8 cellular contexts compared by ENCODE assay signal in the genomic region with DNA sequence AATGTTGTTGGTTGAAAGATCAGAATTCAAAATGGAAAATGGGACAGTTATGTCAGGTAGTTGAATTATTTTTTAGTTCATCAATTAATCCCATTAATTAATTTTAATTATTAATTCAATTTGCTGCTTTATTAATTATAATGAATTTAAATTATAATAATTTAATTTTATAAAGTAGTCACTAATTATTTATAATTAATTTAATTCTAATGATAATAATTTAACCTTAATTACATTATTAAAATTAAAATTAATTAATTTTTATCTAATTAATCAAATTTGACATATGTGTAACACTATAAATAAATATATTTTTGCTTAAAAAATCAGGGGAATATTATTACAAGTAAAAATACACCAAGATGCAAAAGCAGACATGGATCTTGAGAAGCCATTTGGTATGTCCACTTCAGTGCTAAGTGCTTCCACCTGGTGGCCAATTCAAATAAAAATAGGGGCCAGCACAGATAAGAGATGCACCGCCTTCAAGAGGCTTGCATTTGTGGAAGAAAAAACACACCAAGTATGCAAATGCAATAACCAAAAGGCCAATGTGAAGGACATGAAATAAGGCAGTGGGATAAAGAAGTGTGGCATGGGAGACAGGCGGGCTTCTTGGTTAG.
DNase-seq lines count a peak whose midpoint lies in the region; ATAC-seq and TF ChIP-seq lines count a peak whose summit lies in the region.

No MANE protein-coding gene starts in this region.

- peaks cover 1% of the 10 kb centered on the region for H3K9me3 Mint-ChIP-seq in activated naive CD8-positive, alpha-beta T cell treated with anti-CD3 and anti-CD28 coated beads for 36 hours

- H3K4me3 ChIP-seq in BJ (ENCODE audit: low read depth, low read length) (no peak overlapping the region), GM12865 (ENCODE audit: low read depth, low read length) (no peak overlapping the region), upper lobe of right lung (no peak overlapping the region)

- DNase-seq in BJ (ENCODE audit: low read depth) = no peak
- DNase-seq in GM12865 (ENCODE audit: low read depth) = peak; percentile 83
- peak; percentile 48 for DNase-seq in NCI-H460 (ENCODE audit: extremely low read depth, low read depth)
- no peak for DNase-seq in activated naive CD8-positive, alpha-beta T cell treated with anti-CD3 and anti-CD28 coated beads for 36 hours
- DNase-seq in iris pigment epithelial cell (ENCODE audit: low read depth) = peak; percentile 85
- no peak for DNase-seq in upper lobe of right lung
- DNase-seq in NCI-H1930 (lab: John Stamatoyannopoulos, UW) = no peak

- peaks cover 68% of the 10 kb centered on the region for H3K4me1 ChIP-seq in upper lobe of right lung

- TF ChIP-seq CTCF in BJ (IDR thresholded peaks at IDR 0.05; ENCODE audit: insufficient read depth, low read depth, low read length) (peak; percentile 58), GM12865 (IDR thresholded peaks at IDR 0.05; ENCODE audit: insufficient read depth, low read depth, low read length, missing control alignments) (peak; percentile 50), upper lobe of right lung (IDR thresholded peaks at IDR 0.05) (peak; percentile 59)

- no peak overlapping the region for H3K4me3 Mint-ChIP-seq in activated naive CD8-positive, alpha-beta T cell treated with anti-CD3 and anti-CD28 coated beads for 36 hours

- intact Hi-C loops in upper lobe of right lung (cut with DNase I) = no loop called here

- H3K27ac ChIP-seq in upper lobe of right lung = no peak overlapping the region

- no peaks in the 10 kb centered on the region for H3K27me3 Mint-ChIP-seq in activated naive CD8-positive, alpha-beta T cell treated with anti-CD3 and anti-CD28 coated beads for 36 hours

- CTCF ChIA-PET in BJ (lab: Yijun Ruan, JAX) = no interaction called here

- peaks cover 78% of the 10 kb centered on the region for H3K4me1 Mint-ChIP-seq in activated naive CD8-positive, alpha-beta T cell treated with anti-CD3 and anti-CD28 coated beads for 36 hours

- no peaks in the 10 kb centered on the region for H3K9me3 ChIP-seq in upper lobe of right lung

- POLR2A ChIA-PET in BJ (lab: Charles Lee) = no interaction called here

- peak overlapping the region; percentile 5 for H3K27ac Mint-ChIP-seq in activated naive CD8-positive, alpha-beta T cell treated with anti-CD3 and anti-CD28 coated beads for 36 hours

- H3K27me3 ChIP-seq in BJ (ENCODE audit: control insufficient read depth, insufficient read depth, low read length) (no peaks in the 10 kb centered on the region), upper lobe of right lung (no peaks in the 10 kb centered on the region)

- no peak for ATAC-seq in upper lobe of right lung
- no peak for ATAC-seq in GM21717 (IDR thresholded peaks at IDR 0.05; ENCODE audit: unreplicated experiment)

- peaks cover 55% of the 10 kb centered on the region for H3K36me3 Mint-ChIP-seq in activated naive CD8-positive, alpha-beta T cell treated with anti-CD3 and anti-CD28 coated beads for 36 hours

- H3K36me3 ChIP-seq in BJ (ENCODE audit: control insufficient read depth, insufficient read depth, low read length) (no peaks in the 10 kb centered on the region), upper lobe of right lung (no peaks in the 10 kb centered on the region)

Comparison
In these comparisons a context has a peak if more than half of its experiments do, and no peak if none do; other contexts are left out.
1. DNase-seq: peak in GM12865 (single experiment), NCI-H460 (single experiment) and iris pigment epithelial cell (single experiment); none in BJ (single experiment), activated naive CD8-positive, alpha-beta T cell treated with anti-CD3 and anti-CD28 coated beads for 36 hours (single experiment), upper lobe of right lung (single experiment) and NCI-H1930 (0 of 2).
2. Peak in every context shown above with its lines, with median percentiles within 50 percentile points of each other: CTCF ChIP-seq.